In genomic region chr11:66186470-66186869, GRCh38 we compare ENCODE assay signal across 19 cellular contexts.
A peak's percentile ranks its signal among the peaks of the same experiment; 100 is the strongest.
DNase-seq lines count a peak whose midpoint lies in the region; ATAC-seq and TF ChIP-seq lines count a peak whose summit lies in the region.
"Had no signal": no experiment of that assay in that cellular context is flagged by ENCODE, and none has a peak within 500 bp of the region (broad histone marks: within the 10 kb centered on the region; RNA-seq: fewer than 3 reads in every experiment).

No MANE protein-coding gene starts in this region.

- no peak for TF ChIP-seq POLR2A in gastrocnemius medialis (IDR thresholded peaks at IDR 0.05)

- DNase-seq in activated naive CD4-positive, alpha-beta T cell treated with anti-CD3 and anti-CD28 coated beads for 36 hours = no peak
- DNase-seq in CD8-positive, alpha-beta T cell = no peak
- DNase-seq in NCI-H774 (lab: John Stamatoyannopoulos, UW) = peak; percentile 5
- DNase-seq in nephron progenitor cell = no peak
- DNase-seq in NCI-H2029 treated with DMSO at 0.1 percent for 48 hours (lab: John Stamatoyannopoulos, UW) = no peak
- no peak for DNase-seq in MM.1S
- DNase-seq in gastrocnemius medialis = no peak
- DNase-seq: COR-L47, DMS 273 treated with DMSO at 0.1 percent for 48 hours, H7, IMR-90, NCI-H1436 treated with DMSO at 0.1 percent for 48 hours, NCI-H2081 treated with DMSO at 0.1 percent for 48 hours, NCI-H446 treated with DMSO at 0.1 percent for 48 hours, OCI-M1, Right ventricle myocardium superior had no signal

- no peak overlapping the region for H3K4me2 ChIP-seq in MM.1S (ENCODE audit: low read depth, low read length)
- H3K4me2 ChIP-seq: BLaER1 treated with 17β-estradiol and CSF1 and Interleukin-3, amounts not matched to agents 10 nM and 100 nM had no signal

- H3K9me3 ChIP-seq in CD8-positive, alpha-beta T cell (ENCODE audit: low read length) = no peaks in the 10 kb centered on the region
- no peaks in the 10 kb centered on the region for H3K9me3 ChIP-seq in MM.1S (replicated peaks; ENCODE audit: insufficient read depth, low read length)
- no peaks in the 10 kb centered on the region for H3K9me3 ChIP-seq in gastrocnemius medialis

- H3K27me3 ChIP-seq in CD8-positive, alpha-beta T cell (ENCODE audit: insufficient read depth, low read length) = no peaks in the 10 kb centered on the region
- H3K27me3 ChIP-seq in MM.1S (replicated peaks; ENCODE audit: insufficient read depth, low read length) = no peaks in the 10 kb centered on the region
- no peaks in the 10 kb centered on the region for H3K27me3 ChIP-seq in gastrocnemius medialis
- H3K27me3 ChIP-seq: BLaER1 treated with 17β-estradiol and CSF1 and Interleukin-3, amounts not matched to agents 10 nM and 100 nM had no signal

- H3K27me3 Mint-ChIP-seq in activated naive CD4-positive, alpha-beta T cell treated with anti-CD3 and anti-CD28 coated beads, Interleukin-2, amount 50 U/mL, for 24 hours = no peaks in the 10 kb centered on the region
- H3K27me3 Mint-ChIP-seq in activated naive CD4-positive, alpha-beta T cell treated with anti-CD3 and anti-CD28 coated beads for 36 hours (ENCODE audit: low read depth) = no peaks in the 10 kb centered on the region
- H3K27me3 Mint-ChIP-seq in CD8-positive, alpha-beta T cell (ENCODE audit: low read depth) = no peaks in the 10 kb centered on the region
- H3K27me3 Mint-ChIP-seq in nephron progenitor cell (ENCODE audit: low read depth, poor library complexity) = peaks cover 3% of the 10 kb centered on the region

- H3K36me3 Mint-ChIP-seq in activated naive CD4-positive, alpha-beta T cell treated with anti-CD3 and anti-CD28 coated beads, Interleukin-2, amount 50 U/mL, for 24 hours = peaks cover 20% of the 10 kb centered on the region
- H3K36me3 Mint-ChIP-seq in activated naive CD4-positive, alpha-beta T cell treated with anti-CD3 and anti-CD28 coated beads for 36 hours (ENCODE audit: low read depth) = peaks cover 15% of the 10 kb centered on the region
- peaks cover 54% of the 10 kb centered on the region for H3K36me3 Mint-ChIP-seq in CD8-positive, alpha-beta T cell
- peaks cover 32% of the 10 kb centered on the region for H3K36me3 Mint-ChIP-seq in nephron progenitor cell (ENCODE audit: low read depth)

- no peak overlapping the region for H3K27ac ChIP-seq in CD8-positive, alpha-beta T cell (ENCODE audit: low read depth, low read length)
- no peak overlapping the region for H3K27ac ChIP-seq in MM.1S (ENCODE audit: low read length)
- no peak overlapping the region for H3K27ac ChIP-seq in gastrocnemius medialis
- H3K27ac ChIP-seq: BLaER1 treated with 17β-estradiol and CSF1 and Interleukin-3, amounts not matched to agents 10 nM and 100 nM; HL-60 had no signal

- CTCF ChIA-PET in activated naive CD4-positive, alpha-beta T cell treated with anti-CD3 and anti-CD28 coated beads for 36 hours (lab: Charles Lee) = no interaction called here
- CTCF ChIA-PET in CD8-positive, alpha-beta T cell (lab: Charles Lee) = interaction anchor here (1.2 to 1.5 kb wide), 2 partner anchors 35 to 164 kb away, joined by 3 to 4 read pairs; no protein-coding TSS in a partner anchor

- no peaks in the 10 kb centered on the region for H3F3A ChIP-seq in MM.1S (ENCODE audit: insufficient read depth, low read length)

- H3K27ac Mint-ChIP-seq in activated naive CD4-positive, alpha-beta T cell treated with anti-CD3 and anti-CD28 coated beads, Interleukin-2, amount 50 U/mL, for 24 hours = peak overlapping the region; percentile 80
- no peak overlapping the region for H3K27ac Mint-ChIP-seq in activated naive CD4-positive, alpha-beta T cell treated with anti-CD3 and anti-CD28 coated beads for 36 hours
- H3K27ac Mint-ChIP-seq in CD8-positive, alpha-beta T cell = peak overlapping the region; percentile 79
- peak overlapping the region; percentile 30 for H3K27ac Mint-ChIP-seq in nephron progenitor cell

- peaks cover 15% of the 10 kb centered on the region for H3K36me3 ChIP-seq in CD8-positive, alpha-beta T cell (ENCODE audit: insufficient read depth, low read length)
- no peaks in the 10 kb centered on the region for H3K36me3 ChIP-seq in MM.1S (replicated peaks; ENCODE audit: insufficient read depth, low read length)
- H3K36me3 ChIP-seq in gastrocnemius medialis = no peaks in the 10 kb centered on the region

- no peak overlapping the region for H3K4me3 Mint-ChIP-seq in activated naive CD4-positive, alpha-beta T cell treated with anti-CD3 and anti-CD28 coated beads, Interleukin-2, amount 50 U/mL, for 24 hours
- no peak overlapping the region for H3K4me3 Mint-ChIP-seq in activated naive CD4-positive, alpha-beta T cell treated with anti-CD3 and anti-CD28 coated beads for 36 hours
- no peak overlapping the region for H3K4me3 Mint-ChIP-seq in CD8-positive, alpha-beta T cell
- H3K4me3 Mint-ChIP-seq in nephron progenitor cell = no peak overlapping the region

- no peaks in the 10 kb centered on the region for H3K9me3 Mint-ChIP-seq in activated naive CD4-positive, alpha-beta T cell treated with anti-CD3 and anti-CD28 coated beads, Interleukin-2, amount 50 U/mL, for 24 hours
- H3K9me3 Mint-ChIP-seq in activated naive CD4-positive, alpha-beta T cell treated with anti-CD3 and anti-CD28 coated beads for 36 hours = no peaks in the 10 kb centered on the region
- no peaks in the 10 kb centered on the region for H3K9me3 Mint-ChIP-seq in CD8-positive, alpha-beta T cell
- H3K9me3 Mint-ChIP-seq in nephron progenitor cell = peaks cover 28% of the 10 kb centered on the region

- no peak overlapping the region for H2AFZ ChIP-seq in MM.1S (ENCODE audit: low read length)

- POLR2A ChIA-PET in CD8-positive, alpha-beta T cell (lab: Charles Lee) = no interaction called here

- in situ Hi-C loops in gastrocnemius medialis (cut with MboI; ENCODE audit: low sequenced_read_pairs in 4 of 4) = no loop called here

- H4K20me1 ChIP-seq in MM.1S (ENCODE audit: insufficient read depth, low read length) = no peaks in the 10 kb centered on the region

- no peak for TF ChIP-seq CTCF in CD8-positive, alpha-beta T cell (IDR thresholded peaks at IDR 0.05)
- TF ChIP-seq CTCF in nephron progenitor cell (IDR thresholded peaks at IDR 0.05) = no peak
- TF ChIP-seq CTCF in MM.1S (IDR thresholded peaks at IDR 0.05; ENCODE audit: low read length) = no peak
- TF ChIP-seq CTCF in gastrocnemius medialis (IDR thresholded peaks at IDR 0.05 in 4 of 5, conservative IDR thresholded peaks at IDR 0.05 in 1 of 5) = no peak

- H3K4me3 ChIP-seq in CD8-positive, alpha-beta T cell (ENCODE audit: low read depth, low read length) = no peak overlapping the region
- H3K4me3 ChIP-seq in MM.1S (ENCODE audit: low read length) (no peak overlapping the region), gastrocnemius medialis (no peak overlapping the region)
- H3K4me3 ChIP-seq: BLaER1 treated with 17β-estradiol and CSF1 and Interleukin-3, amounts not matched to agents 10 nM and 100 nM had no signal

- no peak overlapping the region for H3K9ac ChIP-seq in MM.1S (ENCODE audit: low read length)
- H3K9ac ChIP-seq: BLaER1 treated with 17β-estradiol and CSF1 and Interleukin-3, amounts not matched to agents 10 nM and 100 nM had no signal

- no peak for ATAC-seq in CD8-positive, alpha-beta T cell
- no peak for ATAC-seq in gastrocnemius medialis

- intact Hi-C loops in activated naive CD4-positive, alpha-beta T cell treated with anti-CD3 and anti-CD28 coated beads for 36 hours (cut with micrococcal nuclease) = no loop called here
- intact Hi-C loops in CD8-positive, alpha-beta T cell (cut with DNase I, micrococcal nuclease) = loop anchor here in 1 of 2 experiments (5.0 kb wide), 1 partner anchor 1046 kb away; no protein-coding TSS in a partner anchor
- intact Hi-C loops in gastrocnemius medialis (cut with DNase I; ENCODE audit: low total_unique reads) = no loop called here

- H3K79me2 ChIP-seq in MM.1S (ENCODE audit: low read length) = no peaks in the 10 kb centered on the region

- peaks cover 15% of the 10 kb centered on the region for H3K4me1 ChIP-seq in CD8-positive, alpha-beta T cell (ENCODE audit: insufficient read depth, low read length)
- H3K4me1 ChIP-seq in MM.1S (ENCODE audit: low read length) = 0 out of 2 replicates have a peak, but pooled peaks cover 2% of the 10 kb centered on the region
- no peaks in the 10 kb centered on the region for H3K4me1 ChIP-seq in gastrocnemius medialis

- H3K9me2 ChIP-seq in MM.1S (replicated peaks; ENCODE audit: insufficient read depth, low read length) = no peaks in the 10 kb centered on the region

- H3K4me1 Mint-ChIP-seq in activated naive CD4-positive, alpha-beta T cell treated with anti-CD3 and anti-CD28 coated beads, Interleukin-2, amount 50 U/mL, for 24 hours = peaks cover 63% of the 10 kb centered on the region
- H3K4me1 Mint-ChIP-seq in activated naive CD4-positive, alpha-beta T cell treated with anti-CD3 and anti-CD28 coated beads for 36 hours (ENCODE audit: low read depth) = peaks cover 55% of the 10 kb centered on the region
- peaks cover 70% of the 10 kb centered on the region for H3K4me1 Mint-ChIP-seq in CD8-positive, alpha-beta T cell (ENCODE audit: low read depth)
- peaks cover 12% of the 10 kb centered on the region for H3K4me1 Mint-ChIP-seq in nephron progenitor cell
